ENCODE assay signal across 23 cellular contexts in genomic region chr11:103926990-103927389, GRCh38.
"Had no signal": no experiment of that assay in that cellular context is flagged by ENCODE, and none has a peak within 500 bp of the region (broad histone marks: within the 10 kb centered on the region; RNA-seq: fewer than 3 reads in every experiment).

No MANE protein-coding gene starts in this region.

- H3K9me3 ChIP-seq: gastrocnemius medialis, mucosa of descending colon, right atrium auricular region, stomach, thyroid gland had no signal

- H3K27ac Mint-ChIP-seq: mesothelial cell of epicardium; naive B cell; progenitor cell of endocrine pancreas; stimulated activated effector memory CD8-positive, alpha-beta T cell treated with anti-CD3 and anti-CD28 coated beads, Interleukin-12 subunit alpha, Interleukin-12 subunit beta, amount 100 ng/mL, for 72 hours; type B pancreatic cell had no signal

- H3K4me1 Mint-ChIP-seq: neural crest cell; stimulated activated effector memory CD8-positive, alpha-beta T cell treated with anti-CD3 and anti-CD28 coated beads, Interleukin-12 subunit alpha, Interleukin-12 subunit beta, amount 100 ng/mL, for 72 hours had no signal

- H3K4me1 ChIP-seq: gastrocnemius medialis, parathyroid adenoma, right atrium auricular region, thyroid gland had no signal

- H3K36me3 Mint-ChIP-seq: mesothelial cell of epicardium; naive B cell; natural killer cell treated with Interleukin-12 subunit alpha and Interleukin-12 subunit beta and Interleukin-15 and Interleukin-18, amount 100 ng/mL, for 72 hours; stimulated activated effector memory CD8-positive, alpha-beta T cell treated with anti-CD3 and anti-CD28 coated beads, Interleukin-12 subunit alpha, Interleukin-12 subunit beta, amount 100 ng/mL, for 72 hours had no signal

- H3K4me3 Mint-ChIP-seq: mesothelial cell of epicardium; naive B cell; natural killer cell treated with Interleukin-12 subunit alpha and Interleukin-12 subunit beta and Interleukin-15 and Interleukin-18, amount 100 ng/mL, for 72 hours; neural crest cell; stimulated activated effector memory CD8-positive, alpha-beta T cell treated with anti-CD3 and anti-CD28 coated beads, Interleukin-12 subunit alpha, Interleukin-12 subunit beta, amount 100 ng/mL, for 72 hours; type B pancreatic cell had no signal

- H3K9ac ChIP-seq: parathyroid adenoma had no signal

- H3K9me3 Mint-ChIP-seq: mesothelial cell of epicardium; naive B cell; natural killer cell treated with Interleukin-12 subunit alpha and Interleukin-12 subunit beta and Interleukin-15 and Interleukin-18, amount 100 ng/mL, for 72 hours; neural crest cell; stimulated activated effector memory CD8-positive, alpha-beta T cell treated with anti-CD3 and anti-CD28 coated beads, Interleukin-12 subunit alpha, Interleukin-12 subunit beta, amount 100 ng/mL, for 72 hours; type B pancreatic cell had no signal

- H3K4me2 ChIP-seq: hepatocyte had no signal

- H3K4me3 ChIP-seq: dorsolateral prefrontal cortex, gastrocnemius medialis, hepatocyte, mucosa of descending colon, right atrium auricular region, stomach, thyroid gland had no signal

- H3K27me3 Mint-ChIP-seq: naive B cell; natural killer cell treated with Interleukin-12 subunit alpha and Interleukin-12 subunit beta and Interleukin-15 and Interleukin-18, amount 100 ng/mL, for 72 hours; type B pancreatic cell had no signal

- H3K27ac ChIP-seq: dorsolateral prefrontal cortex, gastrocnemius medialis, hepatocyte, parathyroid adenoma, right atrium auricular region, stomach, thyroid gland had no signal

- H3K36me3 ChIP-seq: gastrocnemius medialis, right atrium auricular region, stomach, thyroid gland had no signal

- H2AFZ ChIP-seq: hepatocyte, parathyroid adenoma had no signal

- ATAC-seq: gastrocnemius medialis; left lobe of liver; natural killer cell treated with Interleukin-12 subunit alpha and Interleukin-12 subunit beta and Interleukin-15 and Interleukin-18, amount 100 ng/mL, for 72 hours; stimulated activated effector memory CD8-positive, alpha-beta T cell treated with anti-CD3 and anti-CD28 coated beads, Interleukin-12 subunit alpha, Interleukin-12 subunit beta, amount 100 ng/mL, for 72 hours had no signal

- DNase-seq: dorsolateral prefrontal cortex; effector CD4-positive, alpha-beta T cell; gastrocnemius medialis; head of caudate nucleus; kidney; mesenchymal stem cell; mucosa of descending colon; naive B cell; stimulated activated CD4-positive, alpha-beta T cell treated with anti-CD3 and anti-CD28 coated beads, Interleukin-2, amount 100 ng/mL, for 24 hours; stimulated activated CD4-positive, alpha-beta T cell treated with anti-CD3 and anti-CD28 coated beads, Interleukin-4, amount 100 ng/mL, for 24 hours; stimulated activated naive CD4-positive, alpha-beta T cell treated with Interleukin-2 at 50 U/mL for 16 hours; stomach; thyroid gland had no signal

- H3K27me3 ChIP-seq: dorsolateral prefrontal cortex, gastrocnemius medialis, hepatocyte, right atrium auricular region, stomach, thyroid gland had no signal

- H3K79me2 ChIP-seq: hepatocyte, parathyroid adenoma had no signal
